Comparison of ENCODE assay signal across 8 cellular contexts in the genomic region with DNA sequence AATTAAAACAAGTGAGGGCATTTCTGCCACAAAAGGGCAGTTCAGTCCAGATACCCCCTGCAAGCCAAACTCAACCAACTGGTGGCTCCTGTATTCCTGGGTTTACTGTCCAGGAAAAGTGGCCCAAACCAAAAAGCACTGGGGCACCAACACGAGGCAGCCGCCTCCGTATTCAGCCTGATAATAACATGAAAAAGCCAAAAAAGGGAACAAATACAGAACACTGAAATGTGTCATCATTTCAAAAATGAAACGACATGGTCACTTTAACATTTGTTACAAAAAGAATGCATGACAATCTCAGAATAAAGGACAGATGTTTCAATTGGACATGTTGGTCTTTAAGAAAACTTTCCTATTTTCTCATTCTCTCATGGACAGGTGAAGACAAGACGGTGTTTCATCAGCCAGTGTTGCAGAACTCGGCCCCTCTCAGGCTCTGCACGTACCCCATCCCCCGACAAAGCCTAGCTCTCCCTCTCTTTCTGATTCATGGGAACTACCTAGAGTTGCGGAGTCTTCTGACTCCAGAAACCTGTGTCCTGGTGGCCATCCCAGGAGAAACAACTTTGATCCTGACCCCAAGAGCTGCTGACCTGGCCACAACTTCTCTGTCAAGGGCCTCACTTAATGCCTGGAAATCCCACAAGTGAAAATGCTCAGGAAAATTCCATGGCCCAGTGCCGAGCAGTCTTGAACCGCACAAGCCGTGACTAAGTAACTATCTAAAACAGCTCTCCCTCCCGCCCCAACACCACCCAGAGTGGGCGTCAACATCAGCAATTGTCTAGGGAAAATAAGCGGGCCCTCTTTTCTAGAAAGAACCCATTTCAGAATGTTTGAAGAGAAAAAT. TPM values are rescaled to one million over a fixed set of nuclear protein-coding genes. Genes with fewer than 3 reads are reported as not detected.
DNase-seq lines count a peak whose midpoint lies in the region; TF ChIP-seq lines count a peak whose summit lies in the region.

No MANE protein-coding gene starts in this region.

- H3K9me3 ChIP-seq in PC-9 (ENCODE audit: insufficient read depth, low read depth) (no peaks in the 10 kb centered on the region), mesodermal cell (ENCODE audit: control insufficient read depth, low read length) (no peaks in the 10 kb centered on the region), tibial artery (no peaks in the 10 kb centered on the region)

- WGBS in mesodermal cell (ENCODE audit: insufficient coverage in 2 of 2), 2 experiments = 84 to 87% methylated on average over 13 to 15 of the region's 15 CpGs

- no peaks in the 10 kb centered on the region for H4K20me1 ChIP-seq in PC-9 (ENCODE audit: insufficient read depth)

- POLR2A ChIA-PET in PC-9 (lab: Charles Lee; ENCODE audit: unreplicated experiment) = no interaction called here

- H3K4me1 Mint-ChIP-seq in activated T-cell treated with anti-CD3 and anti-CD28 coated beads, Interleukin-2, amount 50 U/mL, for 24 hours (ENCODE audit: low read depth) = peaks cover 75% of the 10 kb centered on the region

- H3K79me2 ChIP-seq in PC-9 (ENCODE audit: low read depth) = peaks cover 15% of the 10 kb centered on the region; the same call in 1 of the 2 replicates

- H3K27me3 Mint-ChIP-seq in activated T-cell treated with anti-CD3 and anti-CD28 coated beads, Interleukin-2, amount 50 U/mL, for 24 hours = no peaks in the 10 kb centered on the region

- H3K27ac ChIP-seq in PC-9 (no peak overlapping the region), mesodermal cell (ENCODE audit: low read depth, low read length, severe bottlenecking) (peak overlapping the region; percentile 90), tibial artery (peak overlapping the region; percentile 95 to 96)

- H2AFZ ChIP-seq in PC-9 = no peak overlapping the region

- H3K9me3 Mint-ChIP-seq in activated T-cell treated with anti-CD3 and anti-CD28 coated beads, Interleukin-2, amount 50 U/mL, for 24 hours = no peaks in the 10 kb centered on the region

- peaks cover 84% of the 10 kb centered on the region for H3K36me3 Mint-ChIP-seq in activated T-cell treated with anti-CD3 and anti-CD28 coated beads, Interleukin-2, amount 50 U/mL, for 24 hours (ENCODE audit: low read depth)

- CTCF ChIA-PET in PC-9 (lab: Charles Lee) = no interaction called here

- H3F3A ChIP-seq in PC-9 (ENCODE audit: insufficient read depth, low read depth) = peaks cover 8% of the 10 kb centered on the region; the same call in 1 of the 2 replicates

- H3K4me1 ChIP-seq in PC-9 (replicated peaks; ENCODE audit: insufficient read depth) = peaks cover 25% of the 10 kb centered on the region
- H3K4me1 ChIP-seq in mesodermal cell (ENCODE audit: control insufficient read depth, insufficient read depth, low read length, poor library complexity, severe bottlenecking) = peaks cover 54% of the 10 kb centered on the region
- peaks cover 11 to 78% (median 63%) of the 10 kb centered on the region in 4 donors for H3K4me1 ChIP-seq in tibial artery

- H3K36me3 ChIP-seq in PC-9 (ENCODE audit: low read depth) (no peaks in the 10 kb centered on the region), mesodermal cell (ENCODE audit: control insufficient read depth, insufficient read depth, low read length) (peaks cover 52% of the 10 kb centered on the region), tibial artery (peaks cover 13 to 42% (median 36%) of the 10 kb centered on the region in 3 donors)

- H3K4me3 Mint-ChIP-seq in activated T-cell treated with anti-CD3 and anti-CD28 coated beads, Interleukin-2, amount 50 U/mL, for 24 hours = peak overlapping the region; percentile 66

- no peak for DNase-seq in activated T-cell treated with anti-CD3 and anti-CD28 coated beads, Interleukin-2, amount 50 U/mL, for 24 hours
- DNase-seq in activated T-cell treated with anti-CD3 and anti-CD28 coated beads, Interleukin-2, amount 50 U/mL, for 1 hour = no peak
- DNase-seq in PC-9 (peak in 1 of 2 experiments; percentile 35), choroid plexus epithelial cell (ENCODE audit: low read depth) (peak; percentile 91), tibial artery (peak; percentile 89 to 93), NK-92 (lab: John Stamatoyannopoulos, UW; ENCODE audit: unreplicated experiment) (no peak), NCI-H187 treated with DMSO at 0.1 percent for 48 hours (lab: John Stamatoyannopoulos, UW) (no peak)

- H3K27ac Mint-ChIP-seq in activated T-cell treated with anti-CD3 and anti-CD28 coated beads, Interleukin-2, amount 50 U/mL, for 24 hours = peak overlapping the region; percentile 98

- H3K4me2 ChIP-seq in PC-9 = no peak overlapping the region

- no peak for TF ChIP-seq CTCF in PC-9 (conservative IDR thresholded peaks at IDR 0.05)
- no peak for TF ChIP-seq CTCF in choroid plexus epithelial cell (conservative IDR thresholded peaks at IDR 0.05; ENCODE audit: low read depth, low read length)
- peak in 1 of 2 experiments; percentile 32 for TF ChIP-seq CTCF in tibial artery (IDR thresholded peaks at IDR 0.05)

- no peaks in the 10 kb centered on the region for H3K9me2 ChIP-seq in PC-9 (ENCODE audit: insufficient read depth)

- H3K4me3 ChIP-seq in PC-9 = no peak overlapping the region
- H3K4me3 ChIP-seq in choroid plexus epithelial cell (ENCODE audit: low read depth, low read length) = no peak overlapping the region
- H3K4me3 ChIP-seq in mesodermal cell (ENCODE audit: extremely low read depth, insufficient read depth, low read length, poor library complexity, severe bottlenecking) = peak overlapping the region; percentile 2
- H3K4me3 ChIP-seq in tibial artery = peak overlapping the region; percentile 33 to 43

- H3K27me3 ChIP-seq in PC-9 (ENCODE audit: insufficient read depth, low read depth) (no peaks in the 10 kb centered on the region), tibial artery (no peaks in the 10 kb centered on the region)

- intact Hi-C loops in PC-9 (cut with micrococcal nuclease; ENCODE audit: unreplicated experiment) (no loop called here), tibial artery (cut with DNase I; ENCODE audit: low total_unique reads) (loop anchor here (5.0 to 10.0 kb wide), 2 partner anchors 37 to 54 kb away; no protein-coding TSS in a partner anchor)

- TSS peak; percentile 23 for BruUV-seq in PC-9 (replicated peaks; lab: Mats Ljungman, UMichigan)

RNA-seq across cellular contexts. Expression of a gene that starts 27.1 kb away (rescaled TPM):
- 17.4 and 24.2 TPM in 2 replicates for total RNA-seq in PC-9 (2021)
- polyA plus RNA-seq in mesodermal cell (2013, experiment 1 of 2) = 27.9 TPM
- polyA plus RNA-seq in mesodermal cell (2013, experiment 2 of 2) = 21.7 TPM

RNA-seq across cellular contexts. Expression of a gene that starts 55.2 kb away (rescaled TPM):
- total RNA-seq in PC-9 (2021) = not detected in 2 replicates
- polyA plus RNA-seq in mesodermal cell (2013, experiment 1 of 2) = 0.44 TPM
- 0.61 TPM for polyA plus RNA-seq in mesodermal cell (2013, experiment 2 of 2)

Comparison
In these comparisons a context has a peak if more than half of its experiments do, and no peak if none do; other contexts are left out.
1. DNase-seq: peak in choroid plexus epithelial cell (single experiment) and tibial artery (2 of 2); none in activated T-cell treated with anti-CD3 and anti-CD28 coated beads, Interleukin-2, amount 50 U/mL, for 24 hours (single experiment), activated T-cell treated with anti-CD3 and anti-CD28 coated beads, Interleukin-2, amount 50 U/mL, for 1 hour (single experiment), NK-92 (single experiment) and NCI-H187 treated with DMSO at 0.1 percent for 48 hours (single experiment).
2. H3K4me3 ChIP-seq: peak in mesodermal cell (single experiment) and tibial artery (2 of 2); none in PC-9 (single experiment) and choroid plexus epithelial cell (single experiment).